In genomic region chr2:53569957-53570727, GRCh38 we compare ENCODE assay signal across 24 cellular contexts.
A peak's percentile ranks its signal among the peaks of the same experiment; 100 is the strongest.
DNase-seq lines count a peak whose midpoint lies in the region; ATAC-seq, FAIRE-seq and TF ChIP-seq lines count a peak whose summit lies in the region.
"Had no signal": no experiment of that assay in that cellular context is flagged by ENCODE, and none has a peak within 500 bp of the region (broad histone marks: within the 10 kb centered on the region; RNA-seq: fewer than 3 reads in every experiment).

No MANE protein-coding gene starts in this region.

- H2BK20ac ChIP-seq in H1 (ENCODE audit: low read length), result no peak overlapping the region

- FAIRE-seq in HepG2 (lab: Jason Lieb, UNC) (no peak), H1 (lab: Jason Lieb, UNC) (peak; percentile 7)

- H3K4me1 ChIP-seq in HepG2 (ENCODE audit: insufficient read depth, low read length) (no peaks in the 10 kb centered on the region), right lobe of liver (no peaks in the 10 kb centered on the region), H1 (replicated peaks in 1 of 4; ENCODE audit: control insufficient read depth in 3 of 4, insufficient read depth in 4 of 4, low read length in 3 of 4) (no peaks in the 10 kb centered on the region), right cardiac atrium (ENCODE audit: control insufficient read depth, insufficient read depth, low read length) (peaks cover 2% of the 10 kb centered on the region)
- H3K4me1 ChIP-seq: BLaER1 treated with 17β-estradiol and CSF1 and Interleukin-3, amounts not matched to agents 10 nM and 100 nM; Peyer's patch; right atrium auricular region; vagina had no signal

- DNase-seq in HepG2 (ENCODE audit: low spot score) (no peak), right lobe of liver (no peak), NCI-H69 (lab: John Stamatoyannopoulos, UW) (peak; percentile 100), H1 (ENCODE audit: low read depth in 1 of 2, low spot score in 2 of 2) (no peak), right cardiac atrium (no peak)
- DNase-seq: activated naive CD4-positive, alpha-beta T cell treated with Interleukin-2 at 50 U/mL for 16 hours; activated T-cell treated with anti-CD3 and anti-CD28 coated beads, Interleukin-2, amount 50 U/mL, for 24 hours; central memory CD4-positive, alpha-beta T cell; GF-D8; H7; Kasumi-1; naive thymus-derived CD4-positive, alpha-beta T cell; NCI-H1105 treated with DMSO at 0.1 percent for 48 hours; NCI-H774; Peyer's patch; SK-N-SH; T-helper 9 cell had no signal

- no peak overlapping the region for H3K9ac ChIP-seq in HepG2 (ENCODE audit: insufficient read depth, low read depth, low read length)
- H3K9ac ChIP-seq in H1 (replicated peaks in 1 of 4; ENCODE audit: extremely low read depth in 1 of 4, low read depth in 3 of 4, low read length in 3 of 4), result no peak overlapping the region
- H3K9ac ChIP-seq: BLaER1 treated with 17β-estradiol and CSF1 and Interleukin-3, amounts not matched to agents 10 nM and 100 nM; SK-N-SH had no signal

- no peak for TF ChIP-seq EP300 in HepG2 (IDR thresholded peaks at IDR 0.05; ENCODE audit: low read depth in 2 of 2, low read length in 2 of 2)
- no peak for TF ChIP-seq EP300 in HepG2 (CRISPR knock-in tag; IDR thresholded peaks at IDR 0.05; ENCODE audit: borderline replicate concordance)
- TF ChIP-seq EP300 in H1 (IDR thresholded peaks at IDR 0.05; ENCODE audit: borderline replicate concordance in 1 of 2, low read depth in 2 of 2, low read length in 2 of 2), result no peak

- no peak overlapping the region for H3K23ac ChIP-seq in H1 (ENCODE audit: insufficient read length)

- H3K9me3 ChIP-seq in HepG2 (ENCODE audit: low read length) (no peaks in the 10 kb centered on the region), right lobe of liver (no peaks in the 10 kb centered on the region), H1 (ENCODE audit: insufficient read depth in 2 of 2, low read depth in 1 of 2, low read length in 1 of 2) (no peaks in the 10 kb centered on the region), right cardiac atrium (ENCODE audit: control insufficient read depth, low read length) (no peaks in the 10 kb centered on the region)
- H3K9me3 ChIP-seq: BLaER1 treated with 17β-estradiol and CSF1 and Interleukin-3, amounts not matched to agents 10 nM and 100 nM; gastroesophageal sphincter; Peyer's patch; right atrium auricular region; SK-N-SH; vagina had no signal

- H4K91ac ChIP-seq in H1 (replicated peaks; ENCODE audit: insufficient read length, low read length), result no peak overlapping the region

- no peak overlapping the region for H2AFZ ChIP-seq in HepG2 (ENCODE audit: low read length)
- H2AFZ ChIP-seq in H1 (ENCODE audit: low read length), result no peak overlapping the region

- no peaks in the 10 kb centered on the region for H3K36me3 ChIP-seq in HepG2 (replicated peaks in 1 of 2; ENCODE audit: control insufficient read depth in 1 of 2, insufficient read depth in 2 of 2, low read length in 2 of 2)
- H3K36me3 ChIP-seq in right lobe of liver, result no peaks in the 10 kb centered on the region
- no peaks in the 10 kb centered on the region for H3K36me3 ChIP-seq in H1 (ENCODE audit: control insufficient read depth in 2 of 4, insufficient read depth in 4 of 4, low read length in 3 of 4)
- H3K36me3 ChIP-seq: BLaER1 treated with 17β-estradiol and CSF1 and Interleukin-3, amounts not matched to agents 10 nM and 100 nM; gastroesophageal sphincter; Peyer's patch; right atrium auricular region; vagina had no signal

- 64% methylated on average over 14 of the region's 14 CpGs for WGBS in HepG2 (ENCODE audit: low lambda C conversion rate)
- 79% methylated on average over 14 of the region's 14 CpGs for WGBS in right lobe of liver (ENCODE audit: insufficient coverage, low coverage, low lambda C conversion rate, missing lambda C conversion rate)
- 92% methylated on average over 14 of the region's 14 CpGs; no CpG with 5 or more reads in 1 of the 2 experiments for WGBS in H1 (ENCODE audit: extremely low coverage in 1 of 2, insufficient coverage in 1 of 2, insufficient read length in 1 of 2, insufficient replicate concordance in 2 of 2, low coverage in 1 of 2, low lambda C conversion rate in 2 of 2, missing lambda C conversion rate in 1 of 2), 2 experiments
- WGBS in right cardiac atrium, result 92% methylated on average over 14 of the region's 14 CpGs

- no peak overlapping the region for H3K4ac ChIP-seq in H1 (replicated peaks; ENCODE audit: insufficient read length, low read depth, low read length)

- no peak overlapping the region for H3K4me3 ChIP-seq in HepG2 (replicated peaks in 1 of 3; ENCODE audit: insufficient read depth in 1 of 3, low read depth in 2 of 3, low read length in 3 of 3)
- no peak overlapping the region for H3K4me3 ChIP-seq in right lobe of liver
- no peak overlapping the region for H3K4me3 ChIP-seq in H1 (ENCODE audit: extremely low read depth in 1 of 4, insufficient read depth in 2 of 4, low read depth in 3 of 4, low read length in 4 of 4)
- H3K4me3 ChIP-seq in right cardiac atrium (ENCODE audit: low read length), result no peak overlapping the region
- H3K4me3 ChIP-seq: BLaER1 treated with 17β-estradiol and CSF1 and Interleukin-3, amounts not matched to agents 10 nM and 100 nM; gastroesophageal sphincter; Peyer's patch; right atrium auricular region; vagina had no signal

- H2BK120ac ChIP-seq in H1 (replicated peaks; ENCODE audit: low read depth, low read length), result no peak overlapping the region

- intact Hi-C loops in HepG2 (cut with micrococcal nuclease; ENCODE audit: unreplicated experiment), result no loop called here
- intact Hi-C loops in right lobe of liver (cut with DNase I), result no loop called here
- intact Hi-C loops in right cardiac atrium (cut with DNase I), result no loop called here

- H3K27me3 ChIP-seq in HepG2 (ENCODE audit: control insufficient read depth in 1 of 2, insufficient read depth in 2 of 2, low read length in 2 of 2) (peaks cover 0 to 4% of the 10 kb centered on the region in 2 experiments; a peak in 2 of 5 replicates), right lobe of liver (no peaks in the 10 kb centered on the region), H1 (replicated peaks in 1 of 4; ENCODE audit: control insufficient read depth in 3 of 4, extremely low read depth in 1 of 4, insufficient read depth in 3 of 4, low read length in 3 of 4) (no peaks in the 10 kb centered on the region), right cardiac atrium (ENCODE audit: control insufficient read depth, insufficient read depth) (no peaks in the 10 kb centered on the region)
- H3K27me3 ChIP-seq: BLaER1 treated with 17β-estradiol and CSF1 and Interleukin-3, amounts not matched to agents 10 nM and 100 nM; gastroesophageal sphincter; Peyer's patch; right atrium auricular region; vagina had no signal

- peak; percentile 65; the same call in 2 of the 3 replicates for ATAC-seq in HepG2
- no peak for ATAC-seq in right lobe of liver
- ATAC-seq in GM18861 (IDR thresholded peaks at IDR 0.05; ENCODE audit: unreplicated experiment), result no peak
- no peak for ATAC-seq in GM21825 (IDR thresholded peaks at IDR 0.05; ENCODE audit: unreplicated experiment)
- no peak for ATAC-seq in right cardiac atrium
- no peak for ATAC-seq in GM19395 (IDR thresholded peaks at IDR 0.05; ENCODE audit: unreplicated experiment)
- ATAC-seq: gastroesophageal sphincter; naive thymus-derived CD4-positive, alpha-beta T cell had no signal

- no peak overlapping the region for H3K14ac ChIP-seq in H1 (ENCODE audit: insufficient read length)

- in situ Hi-C loops in HepG2 (cut with HindIII; ENCODE audit: extremely low pct_ligation_motif_present, low pct_unique_long_range_greater_than_20kb), result no loop called here

- no peak overlapping the region for H4K8ac ChIP-seq in H1 (ENCODE audit: extremely low read depth, insufficient read depth, low read length)

- H3K56ac ChIP-seq in H1 (replicated peaks; ENCODE audit: insufficient read length, low read depth, low read length), result no peak overlapping the region

- no TSS peak for BruUV-seq in HepG2 (replicated peaks; lab: Mats Ljungman, UMichigan)

- TF ChIP-seq RAD21 in HepG2 (CRISPR knock-in tag; IDR thresholded peaks at IDR 0.05), result no peak
- TF ChIP-seq RAD21 in H1 (IDR thresholded peaks at IDR 0.05 in 1 of 2, conservative IDR thresholded peaks at IDR 0.05 in 1 of 2; ENCODE audit: low read depth in 2 of 2, low read length in 2 of 2), result peak; percentile 42 to 46

- POLR2A ChIA-PET in HepG2 (lab: Yijun Ruan, JAX) (no interaction called here), H1 (lab: Charles Lee; ENCODE audit: partially characterized antibody) (no interaction called here)

- H2BK12ac ChIP-seq in H1 (ENCODE audit: low read depth, low read length), result no peak overlapping the region

- no peak overlapping the region for H3K4me2 ChIP-seq in HepG2 (ENCODE audit: low read depth, low read length)
- no peak overlapping the region for H3K4me2 ChIP-seq in H1 (ENCODE audit: insufficient read depth in 1 of 2, low read depth in 2 of 2, low read length in 2 of 2)
- H3K4me2 ChIP-seq: BLaER1 treated with 17β-estradiol and CSF1 and Interleukin-3, amounts not matched to agents 10 nM and 100 nM; SK-N-SH had no signal

- TF ChIP-seq POLR2A in HepG2 (IDR thresholded peaks at IDR 0.05; ENCODE audit: insufficient read depth in 1 of 2, low read depth in 2 of 2, low read length in 2 of 2), result no peak
- TF ChIP-seq POLR2A in right lobe of liver (IDR thresholded peaks at IDR 0.05), result no peak
- TF ChIP-seq POLR2A in H1 (IDR thresholded peaks at IDR 0.05; ENCODE audit: control extremely low read depth in 1 of 2, low read depth in 2 of 2, low read length in 2 of 2), result no peak

- H2BK15ac ChIP-seq in H1 (ENCODE audit: low read length), result no peak overlapping the region

- no peaks in the 10 kb centered on the region for H3K79me1 ChIP-seq in H1 (ENCODE audit: low read depth, low read length)

- H2BK5ac ChIP-seq in H1 (ENCODE audit: low read depth, low read length), result no peak overlapping the region

- no peak overlapping the region for H4K5ac ChIP-seq in H1 (ENCODE audit: insufficient read length, low read depth, low read length)

- no peak overlapping the region for H3K18ac ChIP-seq in H1 (ENCODE audit: extremely low read depth, low read length)

- no peaks in the 10 kb centered on the region for H3K79me2 ChIP-seq in HepG2 (ENCODE audit: insufficient read depth, low read length)
- no peaks in the 10 kb centered on the region for H3K79me2 ChIP-seq in H1 (ENCODE audit: control insufficient read depth in 1 of 2, insufficient read depth in 2 of 2, low read length in 2 of 2)

- H4K20me1 ChIP-seq in HepG2 (ENCODE audit: insufficient read depth, low read length), result no peaks in the 10 kb centered on the region
- H4K20me1 ChIP-seq in H1 (replicated peaks in 1 of 2; ENCODE audit: control insufficient read depth in 1 of 2, insufficient read depth in 2 of 2, low read length in 2 of 2), result no peaks in the 10 kb centered on the region
- H4K20me1 ChIP-seq: BLaER1 treated with 17β-estradiol and CSF1 and Interleukin-3, amounts not matched to agents 10 nM and 100 nM had no signal

- H2AK5ac ChIP-seq in H1 (ENCODE audit: low read depth, low read length), result no peak overlapping the region

- H3K27ac ChIP-seq in HepG2 (ENCODE audit: extremely low read length, insufficient read depth, low read length) (no peak overlapping the region), right lobe of liver (no peak overlapping the region), H1 (ENCODE audit: low read depth, low read length) (no peak overlapping the region), right cardiac atrium (ENCODE audit: low read length) (no peak overlapping the region)
- H3K27ac ChIP-seq: BLaER1 treated with 17β-estradiol and CSF1 and Interleukin-3, amounts not matched to agents 10 nM and 100 nM; gastroesophageal sphincter; Peyer's patch; right atrium auricular region; vagina had no signal

- TF ChIP-seq CTCF in HepG2 (CRISPR knock-in tag; IDR thresholded peaks at IDR 0.05) (peak; percentile 23; the same call in 1 of the 2 replicates), right lobe of liver (IDR thresholded peaks at IDR 0.05) (peak in 1 of 4 donors; percentile 5), H1 (IDR thresholded peaks at IDR 0.05; ENCODE audit: control extremely low read depth in 1 of 3, insufficient read depth in 1 of 3, low read depth in 1 of 3, low read length in 3 of 3) (peak in 2 of 3 experiments; percentile 7 to 15; a peak in 1 of 4 replicates)

- CTCF ChIA-PET in HepG2 (lab: Yijun Ruan, JAX; ENCODE audit: low intra/inter-chr PET ratio, low total read pairs) (no interaction called here), H1 (lab: Charles Lee; ENCODE audit: partially characterized antibody) (no interaction called here)

- H3K23me2 ChIP-seq in H1 (ENCODE audit: low read depth, low read length), result no peaks in the 10 kb centered on the region

Comparison
In these comparisons a context has a peak if more than half of its experiments do, and no peak if none do; other contexts are left out.
1. Of the 41 proteins assayed by ChIP-seq in both HepG2 and H1: peak only in HepG2: none; only in H1: RAD21; in both: CTCF; in neither: 39.